9 cellular contexts compared by ENCODE assay signal in the genomic region with DNA sequence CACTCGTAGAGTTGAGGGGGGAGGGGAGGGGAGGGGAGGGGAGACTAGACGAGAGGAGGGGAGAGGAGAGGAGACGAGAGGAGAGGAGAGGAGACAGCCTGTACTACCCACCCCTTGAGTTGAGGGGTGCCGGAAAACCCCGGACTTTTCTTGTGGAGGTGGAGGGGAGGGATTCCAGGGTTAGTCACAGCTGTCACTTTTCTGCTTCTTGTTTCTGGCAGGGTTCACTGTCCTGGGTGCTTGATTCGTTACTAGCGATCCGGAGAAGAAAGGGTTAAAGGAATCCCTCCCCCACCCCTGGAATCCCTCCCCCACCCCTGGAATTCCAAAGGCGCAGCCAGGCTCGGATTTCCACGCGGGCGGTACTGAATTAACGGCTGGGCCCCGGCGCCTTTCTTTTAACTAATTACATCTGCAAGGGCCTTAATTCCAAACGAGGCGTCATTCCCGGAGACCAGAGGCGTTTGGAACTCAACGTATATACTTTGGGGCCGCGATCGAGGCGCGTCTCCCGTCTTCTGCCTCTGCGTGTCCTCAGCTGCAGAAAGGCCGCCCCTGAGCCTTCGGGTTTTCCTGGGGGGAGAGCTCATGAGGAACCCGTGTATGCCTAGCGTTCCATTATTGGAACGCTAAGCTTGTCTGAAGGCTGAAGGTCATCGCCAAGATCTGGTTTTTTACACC. TPM values are rescaled to one million over a fixed set of nuclear protein-coding genes. Genes with fewer than 3 reads are reported as not detected.
DNase-seq lines count a peak whose midpoint lies in the region; ATAC-seq, FAIRE-seq and TF ChIP-seq lines count a peak whose summit lies in the region.
"Had no signal": no experiment of that assay in that cellular context is flagged by ENCODE, and none has a peak within 500 bp of the region (broad histone marks: within the 10 kb centered on the region; RNA-seq: fewer than 3 reads in every experiment).

No MANE protein-coding gene starts in this region.

- H3K27me3 Mint-ChIP-seq in activated CD8-positive, alpha-beta T cell treated with anti-CD3 and anti-CD28 coated beads for 36 hours, result no peaks in the 10 kb centered on the region
- peaks cover 2% of the 10 kb centered on the region for H3K27me3 Mint-ChIP-seq in activated CD8-positive, alpha-beta T cell treated with anti-CD3 and anti-CD28 coated beads, Interleukin-2, amount 10 ng/mL, durations not matched to agents 7 days and 5 days (ENCODE audit: low read depth)

- no peak for FAIRE-seq in urothelium cell line (lab: Jason Lieb, UNC)

- POLR2A ChIA-PET in activated CD8-positive, alpha-beta T cell treated with anti-CD3 and anti-CD28 coated beads for 36 hours (lab: Charles Lee), result no interaction called here
- POLR2A ChIA-PET in activated CD8-positive, alpha-beta T cell treated with anti-CD3 and anti-CD28 coated beads, Interleukin-2, amount 10 ng/mL, durations not matched to agents 7 days and 5 days (lab: Charles Lee), result no interaction called here

- H3K9me3 ChIP-seq in SJCRH30 (replicated peaks) (no peaks in the 10 kb centered on the region), subcutaneous abdominal adipose tissue (ENCODE audit: control insufficient read depth in 5 of 5, low read length in 5 of 5) (no peaks in the 10 kb centered on the region)

- H3K9ac ChIP-seq in subcutaneous abdominal adipose tissue (ENCODE audit: low read length in 5 of 5), result peak overlapping the region in 3 of 5 donors; percentile 0 to 66 (median 51)

- peak; percentile 58 for DNase-seq in activated CD8-positive, alpha-beta T cell treated with anti-CD3 and anti-CD28 coated beads for 36 hours
- no peak for DNase-seq in activated CD8-positive, alpha-beta T cell treated with anti-CD3 and anti-CD28 coated beads, Interleukin-2, amount 10 ng/mL, durations not matched to agents 7 days and 5 days
- DNase-seq in SJCRH30 (peak; percentile 74 to 85), iPS-NIHi11 (ENCODE audit: low spot score) (peak; percentile 67), SKM-1 (lab: John Stamatoyannopoulos, UW; ENCODE audit: unreplicated experiment) (no peak), urothelium cell line (ENCODE audit: low spot score) (no peak)

- H3K36me3 ChIP-seq in SJCRH30 (no peaks in the 10 kb centered on the region), subcutaneous abdominal adipose tissue (ENCODE audit: control insufficient read depth in 5 of 5, insufficient read depth in 5 of 5, low read length in 5 of 5) (no peaks in the 10 kb centered on the region)

- CTCF ChIA-PET in activated CD8-positive, alpha-beta T cell treated with anti-CD3 and anti-CD28 coated beads for 36 hours (lab: Charles Lee), result no interaction called here
- CTCF ChIA-PET in activated CD8-positive, alpha-beta T cell treated with anti-CD3 and anti-CD28 coated beads, Interleukin-2, amount 10 ng/mL, durations not matched to agents 7 days and 5 days (lab: Charles Lee), result no interaction called here

- H3K4me3 ChIP-seq in SJCRH30 (peak overlapping the region; percentile 52), subcutaneous abdominal adipose tissue (ENCODE audit: low read depth in 1 of 5, low read length in 5 of 5) (peak overlapping the region in 4 of 5 donors; percentile 19 to 53 (median 45))

- no peak overlapping the region for H3K4me3 Mint-ChIP-seq in activated CD8-positive, alpha-beta T cell treated with anti-CD3 and anti-CD28 coated beads for 36 hours
- H3K4me3 Mint-ChIP-seq in activated CD8-positive, alpha-beta T cell treated with anti-CD3 and anti-CD28 coated beads, Interleukin-2, amount 10 ng/mL, durations not matched to agents 7 days and 5 days, result no peak overlapping the region

- TF ChIP-seq CTCF in activated CD8-positive, alpha-beta T cell treated with anti-CD3 and anti-CD28 coated beads for 36 hours (IDR thresholded peaks at IDR 0.05), result no peak

- peak overlapping the region; percentile 89 for H3K27ac ChIP-seq in SJCRH30
- H3K27ac ChIP-seq in subcutaneous abdominal adipose tissue (ENCODE audit: low read depth, low read length), result peak overlapping the region; percentile 46
- H3K27ac ChIP-seq: epithelial cell of prostate had no signal

- peaks cover 1% of the 10 kb centered on the region for H3K9me3 Mint-ChIP-seq in activated CD8-positive, alpha-beta T cell treated with anti-CD3 and anti-CD28 coated beads for 36 hours
- no peaks in the 10 kb centered on the region for H3K9me3 Mint-ChIP-seq in activated CD8-positive, alpha-beta T cell treated with anti-CD3 and anti-CD28 coated beads, Interleukin-2, amount 10 ng/mL, durations not matched to agents 7 days and 5 days (ENCODE audit: insufficient read depth)

- H3K4me1 Mint-ChIP-seq in activated CD8-positive, alpha-beta T cell treated with anti-CD3 and anti-CD28 coated beads for 36 hours (ENCODE audit: low read depth), result peaks cover 23% of the 10 kb centered on the region
- H3K4me1 Mint-ChIP-seq in activated CD8-positive, alpha-beta T cell treated with anti-CD3 and anti-CD28 coated beads, Interleukin-2, amount 10 ng/mL, durations not matched to agents 7 days and 5 days (ENCODE audit: low read depth), result peaks cover 34% of the 10 kb centered on the region

- H3K4me1 ChIP-seq in SJCRH30 (peaks cover 10% of the 10 kb centered on the region), subcutaneous abdominal adipose tissue (ENCODE audit: control insufficient read depth in 5 of 5, insufficient read depth in 5 of 5, low read length in 5 of 5) (peaks cover 3 to 13% (median 13%) of the 10 kb centered on the region in 5 donors)

- H3K27me3 ChIP-seq in SJCRH30 (no peaks in the 10 kb centered on the region), subcutaneous abdominal adipose tissue (ENCODE audit: control insufficient read depth in 5 of 5, insufficient read depth in 4 of 5, low read length in 5 of 5) (peaks cover 0 to 4% (median 0%) of the 10 kb centered on the region in 5 donors)

- no peak overlapping the region for H3K27ac Mint-ChIP-seq in activated CD8-positive, alpha-beta T cell treated with anti-CD3 and anti-CD28 coated beads for 36 hours
- no peak overlapping the region for H3K27ac Mint-ChIP-seq in activated CD8-positive, alpha-beta T cell treated with anti-CD3 and anti-CD28 coated beads, Interleukin-2, amount 10 ng/mL, durations not matched to agents 7 days and 5 days

- peak; percentile 56 for ATAC-seq in activated CD8-positive, alpha-beta T cell treated with anti-CD3 and anti-CD28 coated beads for 36 hours
- ATAC-seq in activated CD8-positive, alpha-beta T cell treated with anti-CD3 and anti-CD28 coated beads, Interleukin-2, amount 10 ng/mL, durations not matched to agents 7 days and 5 days, result no peak
- ATAC-seq in GM19328 (IDR thresholded peaks at IDR 0.05; ENCODE audit: unreplicated experiment), result no peak

- intact Hi-C loops in activated CD8-positive, alpha-beta T cell treated with anti-CD3 and anti-CD28 coated beads for 36 hours (cut with micrococcal nuclease), result no loop called here

- H3K36me3 Mint-ChIP-seq in activated CD8-positive, alpha-beta T cell treated with anti-CD3 and anti-CD28 coated beads for 36 hours (ENCODE audit: low read depth), result no peaks in the 10 kb centered on the region
- H3K36me3 Mint-ChIP-seq in activated CD8-positive, alpha-beta T cell treated with anti-CD3 and anti-CD28 coated beads, Interleukin-2, amount 10 ng/mL, durations not matched to agents 7 days and 5 days (ENCODE audit: low read depth), result no peaks in the 10 kb centered on the region

RNA-seq across cellular contexts. Expression of a gene that starts 20.1 kb away (rescaled TPM):
- total RNA-seq in activated CD8-positive, alpha-beta T cell treated with anti-CD3 and anti-CD28 coated beads for 36 hours, result not detected
- not detected for total RNA-seq in activated CD8-positive, alpha-beta T cell treated with anti-CD3 and anti-CD28 coated beads, Interleukin-2, amount 10 ng/mL, durations not matched to agents 7 days and 5 days
- 0.30 and 0.61 TPM in 2 replicates for total RNA-seq in SJCRH30 (2014; rRNA removed; shearing (Covaris generic))

RNA-seq across cellular contexts. Expression of a gene that starts 36.1 kb away (rescaled TPM):
- total RNA-seq in activated CD8-positive, alpha-beta T cell treated with anti-CD3 and anti-CD28 coated beads for 36 hours, result under 1 TPM; 0.43 to 0.51 TPM
- total RNA-seq in activated CD8-positive, alpha-beta T cell treated with anti-CD3 and anti-CD28 coated beads, Interleukin-2, amount 10 ng/mL, durations not matched to agents 7 days and 5 days, result 1 to 10 TPM; 1.1 to 1.4 TPM
- total RNA-seq in SJCRH30 (2014; rRNA removed; shearing (Covaris generic)), result 0.08 and 0.26 TPM in 2 replicates

Comparison
In these comparisons a context has a peak if more than half of its experiments do, and no peak if none do; other contexts are left out.
1. DNase-seq: peak in activated CD8-positive, alpha-beta T cell treated with anti-CD3 and anti-CD28 coated beads for 36 hours (single experiment), SJCRH30 (2 of 2) and iPS-NIHi11 (single experiment); none in activated CD8-positive, alpha-beta T cell treated with anti-CD3 and anti-CD28 coated beads, Interleukin-2, amount 10 ng/mL, durations not matched to agents 7 days and 5 days (single experiment), SKM-1 (single experiment) and urothelium cell line (single experiment).